Comparison of ENCODE assay signal across 9 cellular contexts in genomic region chr11:65862191-65862735, GRCh38. TPM values are rescaled to one million over a fixed set of nuclear protein-coding genes. Genes with fewer than 3 reads are reported as not detected.
DNase-seq lines count a peak whose midpoint lies in the region; ATAC-seq and TF ChIP-seq lines count a peak whose summit lies in the region.
"Had no signal": no experiment of that assay in that cellular context is flagged by ENCODE, and none has a peak within 500 bp of the region (broad histone marks: within the 10 kb centered on the region; RNA-seq: fewer than 3 reads in every experiment).

No MANE protein-coding gene starts in this region.

- H3K27me3 ChIP-seq in NT2/D1 (ENCODE audit: insufficient read depth, insufficient read length), result no peaks in the 10 kb centered on the region

- H3K27ac Mint-ChIP-seq in Calu3 (ENCODE audit: unreplicated experiment) (no peak overlapping the region), endothelial cell (ENCODE audit: unreplicated experiment) (peak overlapping the region; percentile 53), progenitor cell of endocrine pancreas (peak overlapping the region; percentile 42)

- peaks cover 28% of the 10 kb centered on the region for H3K4me1 ChIP-seq in NT2/D1 (ENCODE audit: insufficient read depth, insufficient read length)

- H3K4me3 ChIP-seq in NT2/D1 (ENCODE audit: insufficient read length, low read depth) (no peak overlapping the region), lower leg skin (ENCODE audit: low read depth, poor library complexity, severe bottlenecking) (no peak overlapping the region)

- no peaks in the 10 kb centered on the region for H3K9me3 ChIP-seq in NT2/D1 (ENCODE audit: insufficient read depth, low read length)

- no peak for TF ChIP-seq POLR2A in lower leg skin (IDR thresholded peaks at IDR 0.05)

- no peak for TF ChIP-seq CTCF in Calu3 (IDR thresholded peaks at IDR 0.05; ENCODE audit: unreplicated experiment)
- TF ChIP-seq CTCF in endothelial cell (IDR thresholded peaks at IDR 0.05; ENCODE audit: unreplicated experiment), result no peak
- TF ChIP-seq CTCF in progenitor cell of endocrine pancreas (IDR thresholded peaks at IDR 0.05; ENCODE audit: unreplicated experiment), result no peak
- TF ChIP-seq CTCF in lower leg skin (IDR thresholded peaks at IDR 0.05), result no peak

- CTCF ChIA-PET in Calu3 (lab: Charles Lee), result no interaction called here

- H3K9ac ChIP-seq in NT2/D1 (ENCODE audit: insufficient read length, low read depth), result peak overlapping the region; percentile 97

- no peaks in the 10 kb centered on the region for H3K9me3 Mint-ChIP-seq in Calu3 (ENCODE audit: low read depth, unreplicated experiment)
- H3K9me3 Mint-ChIP-seq in endothelial cell (ENCODE audit: unreplicated experiment), result no peaks in the 10 kb centered on the region
- H3K9me3 Mint-ChIP-seq in progenitor cell of endocrine pancreas (ENCODE audit: low read depth), result no peaks in the 10 kb centered on the region

- no peak for ATAC-seq in HG02870 (IDR thresholded peaks at IDR 0.05; ENCODE audit: unreplicated experiment)
- no peak for ATAC-seq in GM19351 (IDR thresholded peaks at IDR 0.05; ENCODE audit: unreplicated experiment)

- DNase-seq in Calu3, result no peak
- DNase-seq in NT2/D1 (ENCODE audit: low read depth, low spot score), result no peak
- peak; percentile 3 for DNase-seq in endothelial cell (ENCODE audit: low spot score)
- DNase-seq in progenitor cell of endocrine pancreas (ENCODE audit: low spot score, unreplicated experiment), result no peak
- no peak for DNase-seq in SK-N-DZ (ENCODE audit: low spot score)
- no peak for DNase-seq in lower leg skin (ENCODE audit: low spot score in 2 of 2)
- DNase-seq: NCI-H2081 treated with DMSO at 0.1 percent for 48 hours had no signal

- 74 to 92% methylated on average over 5 of the region's 5 CpGs for WGBS in lower leg skin, 2 donors

- H3K36me3 ChIP-seq in NT2/D1 (ENCODE audit: insufficient read depth, insufficient read length, low read length), result peaks cover 62% of the 10 kb centered on the region

- intact Hi-C loops in Calu3 (cut with micrococcal nuclease; ENCODE audit: unreplicated experiment), result no loop called here
- intact Hi-C loops in lower leg skin (cut with DNase I; ENCODE audit: low total_unique reads), result no loop called here

- peaks cover 83% of the 10 kb centered on the region for H3K36me3 Mint-ChIP-seq in Calu3 (ENCODE audit: insufficient read depth, unreplicated experiment)
- peaks cover 22% of the 10 kb centered on the region for H3K36me3 Mint-ChIP-seq in endothelial cell (ENCODE audit: low read depth, unreplicated experiment)
- peaks cover 10% of the 10 kb centered on the region for H3K36me3 Mint-ChIP-seq in progenitor cell of endocrine pancreas (ENCODE audit: insufficient read depth)

- H3K27me3 Mint-ChIP-seq in Calu3 (ENCODE audit: unreplicated experiment) (no peaks in the 10 kb centered on the region), endothelial cell (ENCODE audit: unreplicated experiment) (peaks cover 20% of the 10 kb centered on the region), progenitor cell of endocrine pancreas (no peaks in the 10 kb centered on the region)

- peaks cover 17% of the 10 kb centered on the region for H3K4me1 Mint-ChIP-seq in Calu3 (ENCODE audit: low read depth, unreplicated experiment)
- peaks cover 28% of the 10 kb centered on the region for H3K4me1 Mint-ChIP-seq in endothelial cell (ENCODE audit: unreplicated experiment)
- H3K4me1 Mint-ChIP-seq in progenitor cell of endocrine pancreas (ENCODE audit: low read depth), result peaks cover 16% of the 10 kb centered on the region

- BruUV-seq in Calu3 (replicated peaks; lab: Mats Ljungman, UMichigan), result no TSS peak

- peak overlapping the region; percentile 84 for H3K4me3 Mint-ChIP-seq in Calu3 (ENCODE audit: low read depth, unreplicated experiment)
- H3K4me3 Mint-ChIP-seq in endothelial cell (ENCODE audit: unreplicated experiment), result peak overlapping the region; percentile 81
- H3K4me3 Mint-ChIP-seq in progenitor cell of endocrine pancreas (ENCODE audit: low read depth), result no peak overlapping the region

RNA-seq across cellular contexts. Expression of gene MUS81, which starts 2.0 kb away (rescaled TPM):
- total RNA-seq in Calu3 (2022) (50.8 and 67.6 TPM in 2 replicates), endothelial cell (ENCODE audit: unreplicated experiment) (73.8 TPM), progenitor cell of endocrine pancreas (55.5 and 60.5 TPM in 2 replicates), lower leg skin (10 to 100 TPM; 29.3 to 38.1 (median 37.1) TPM)
- polyA plus RNA-seq in SK-N-DZ (2014; cell fraction: cytosol; rRNA removed), result 35.2 and 44.5 TPM in 2 replicates
- polyA plus RNA-seq in SK-N-DZ (2014; cell fraction: nucleus; rRNA removed), result 271 and 285 TPM in 2 replicates

RNA-seq across cellular contexts. Expression of gene CFL1, which starts 4.3 kb away (rescaled TPM):
- total RNA-seq in Calu3 (2022) (955 and 963 TPM in 2 replicates), endothelial cell (ENCODE audit: unreplicated experiment) (1,740 TPM), progenitor cell of endocrine pancreas (864 and 890 TPM in 2 replicates), lower leg skin (100 to 1,000 TPM; 417 to 706 (median 504) TPM)
- 895 and 922 TPM in 2 replicates for polyA plus RNA-seq in SK-N-DZ (2014; cell fraction: cytosol; rRNA removed)
- polyA plus RNA-seq in SK-N-DZ (2014; cell fraction: nucleus; rRNA removed), result 402 and 457 TPM in 2 replicates

RNA-seq across cellular contexts. Expression of gene EFEMP2, which starts 10.3 kb away (rescaled TPM):
- 3.4 and 3.8 TPM in 2 replicates for total RNA-seq in Calu3 (2022)
- 248 TPM for total RNA-seq in endothelial cell (ENCODE audit: unreplicated experiment)
- 84.9 and 90.5 TPM in 2 replicates for total RNA-seq in progenitor cell of endocrine pancreas
- 14.0 and 14.9 TPM in 2 replicates for polyA plus RNA-seq in SK-N-DZ (2014; cell fraction: cytosol; rRNA removed)
- polyA plus RNA-seq in SK-N-DZ (2014; cell fraction: nucleus; rRNA removed), result 46.4 and 59.5 TPM in 2 replicates
- 10 to 100 TPM; 12.0 to 29.8 (median 16.3) TPM for total RNA-seq in lower leg skin

RNA-seq across cellular contexts. Expression of gene CTSW, which starts 17.4 kb away (rescaled TPM):
- total RNA-seq in Calu3 (2022) (not detected in 2 replicates), endothelial cell (ENCODE audit: unreplicated experiment) (not detected), progenitor cell of endocrine pancreas (not detected in 2 replicates), lower leg skin (under 1 TPM in 3 of 4 donors, not detected in 1; 0.29 to 0.55 (median 0.29) TPM)
- not detected in 2 replicates for polyA plus RNA-seq in SK-N-DZ (2014; cell fraction: cytosol; rRNA removed)
- polyA plus RNA-seq in SK-N-DZ (2014; cell fraction: nucleus; rRNA removed), result not detected in 2 replicates

RNA-seq across cellular contexts. Expression of gene FIBP, which starts 26.0 kb away (rescaled TPM):
- total RNA-seq in Calu3 (2022), result 75.8 and 79.2 TPM in 2 replicates
- total RNA-seq in endothelial cell (ENCODE audit: unreplicated experiment), result 75.6 TPM
- total RNA-seq in progenitor cell of endocrine pancreas, result 67.7 and 77.8 TPM in 2 replicates
- 115 and 152 TPM in 2 replicates for polyA plus RNA-seq in SK-N-DZ (2014; cell fraction: cytosol; rRNA removed)
- polyA plus RNA-seq in SK-N-DZ (2014; cell fraction: nucleus; rRNA removed), result 150 and 171 TPM in 2 replicates
- 100 to 1,000 TPM in 2 of 4 donors, 10 to 100 TPM in 2; 69.4 to 103 (median 86.2) TPM for total RNA-seq in lower leg skin
